8 cellular contexts compared by ENCODE assay signal in the genomic region with DNA sequence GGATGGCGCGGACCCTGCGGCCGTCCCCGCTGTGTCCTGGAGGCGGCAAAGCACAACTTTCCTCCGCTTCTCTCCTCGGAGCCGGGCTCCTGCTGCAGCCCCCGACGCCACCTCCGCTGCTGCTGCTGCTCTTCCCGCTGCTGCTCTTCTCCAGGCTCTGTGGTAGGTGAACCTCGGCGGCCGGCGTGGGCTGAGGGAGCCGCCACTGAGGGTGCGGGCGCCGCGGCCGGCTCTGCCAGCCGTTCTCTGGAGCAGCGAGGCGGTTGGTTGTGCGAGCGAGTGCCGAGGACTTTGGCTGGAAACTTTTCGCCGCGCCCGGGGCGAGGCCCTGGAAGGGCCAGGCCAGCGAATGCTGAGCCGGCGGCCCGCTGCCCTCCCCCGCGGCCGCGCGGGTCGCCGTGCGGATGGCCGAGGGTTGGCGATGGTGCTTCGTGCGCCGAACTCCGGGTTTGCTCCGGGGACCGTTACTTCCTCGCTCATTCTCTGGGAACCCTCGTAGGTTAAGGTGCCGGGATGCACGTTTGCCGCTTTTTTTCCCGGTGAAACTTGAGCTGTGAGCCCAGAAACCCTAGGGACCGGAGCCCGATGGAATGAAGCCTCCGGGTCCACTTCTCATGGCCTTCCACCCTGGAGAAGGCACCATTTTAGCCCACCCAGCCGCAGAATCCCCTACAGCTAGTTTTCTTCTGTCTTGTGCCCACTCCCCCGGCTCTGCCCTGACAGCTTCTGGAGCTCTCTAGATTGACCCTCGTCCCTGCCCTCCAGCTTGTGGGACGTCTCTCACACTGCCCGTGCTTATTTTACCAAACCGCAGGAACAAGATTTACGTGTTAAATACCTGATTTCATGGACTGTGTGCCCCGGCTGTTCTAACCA. TPM values are rescaled to one million over a fixed set of nuclear protein-coding genes. Genes with fewer than 3 reads are reported as not detected.
DNase-seq lines count a peak whose midpoint lies in the region; ATAC-seq and TF ChIP-seq lines count a peak whose summit lies in the region.

No MANE protein-coding gene starts in this region.

- ATAC-seq in DND-41 (ENCODE audit: insufficient read depth, low read depth), result peak; percentile 53
- peak; percentile 28 for ATAC-seq in activated naive CD8-positive, alpha-beta T cell treated with anti-CD3 and anti-CD28 coated beads, Interleukin-2, amount 10 ng/mL, durations not matched to agents 7 days and 5 days (ENCODE audit: low read depth)

- no peak for TF ChIP-seq CTCF in DND-41 (IDR thresholded peaks at IDR 0.05; ENCODE audit: borderline replicate concordance, extremely low read depth, low read length, poor library complexity, severe bottlenecking)

- H3K9me3 ChIP-seq in DND-41 (ENCODE audit: insufficient read depth, low read length, severe bottlenecking), result no peaks in the 10 kb centered on the region

- POLR2A ChIA-PET in activated naive CD8-positive, alpha-beta T cell treated with anti-CD3 and anti-CD28 coated beads, Interleukin-2, amount 10 ng/mL, durations not matched to agents 7 days and 5 days (lab: Charles Lee), result interaction anchor here (0.7 kb wide), 1 partner anchor 170 kb away, joined by 3 read pairs; no protein-coding TSS in a partner anchor

- peaks cover 3% of the 10 kb centered on the region; the same call in 1 of the 2 replicates for H3K36me3 ChIP-seq in DND-41 (ENCODE audit: insufficient read depth, low read length)
- H3K36me3 ChIP-seq in H7 (replicated peaks; ENCODE audit: control insufficient read depth, insufficient read depth, low read length), result no peaks in the 10 kb centered on the region; the same call in 1 of the 2 replicates
- no peaks in the 10 kb centered on the region for H3K36me3 ChIP-seq in rectal smooth muscle tissue (ENCODE audit: control insufficient read depth, insufficient read depth, low read length)

- H3K79me2 ChIP-seq in DND-41 (ENCODE audit: insufficient read depth, low read length), result peaks cover 54% of the 10 kb centered on the region

- peak overlapping the region; percentile 58 for H2AFZ ChIP-seq in DND-41 (ENCODE audit: low read depth, low read length)

- peak overlapping the region; percentile 80 for H3K4me3 ChIP-seq in DND-41 (ENCODE audit: low read depth in 1 of 2, low read length in 2 of 2)
- H3K4me3 ChIP-seq in H7 (ENCODE audit: insufficient read depth, low read depth, low read length), result peak overlapping the region; percentile 84
- H3K4me3 ChIP-seq in rectal smooth muscle tissue (ENCODE audit: low read length), result peak overlapping the region; percentile 99

- peaks cover 22% of the 10 kb centered on the region for H3K4me1 Mint-ChIP-seq in activated naive CD8-positive, alpha-beta T cell treated with anti-CD3 and anti-CD28 coated beads, Interleukin-2, amount 10 ng/mL, durations not matched to agents 7 days and 5 days

- H3K4me2 ChIP-seq in DND-41 (ENCODE audit: insufficient read depth, low read length), result peak overlapping the region; percentile 79

- H3K27me3 Mint-ChIP-seq in activated naive CD8-positive, alpha-beta T cell treated with anti-CD3 and anti-CD28 coated beads, Interleukin-2, amount 10 ng/mL, durations not matched to agents 7 days and 5 days, result peaks cover 70% of the 10 kb centered on the region

- peak overlapping the region; percentile 64 for H3K27ac Mint-ChIP-seq in activated naive CD8-positive, alpha-beta T cell treated with anti-CD3 and anti-CD28 coated beads, Interleukin-2, amount 10 ng/mL, durations not matched to agents 7 days and 5 days

- H3K36me3 Mint-ChIP-seq in activated naive CD8-positive, alpha-beta T cell treated with anti-CD3 and anti-CD28 coated beads, Interleukin-2, amount 10 ng/mL, durations not matched to agents 7 days and 5 days, result no peaks in the 10 kb centered on the region

- H3K27me3 ChIP-seq in DND-41 (ENCODE audit: insufficient read depth, low read length, poor library complexity), result no peaks in the 10 kb centered on the region
- no peaks in the 10 kb centered on the region; the same call in 1 of the 2 replicates for H3K27me3 ChIP-seq in H7 (ENCODE audit: control insufficient read depth, insufficient read depth, low read length)
- no peaks in the 10 kb centered on the region for H3K27me3 ChIP-seq in rectal smooth muscle tissue (ENCODE audit: control insufficient read depth, insufficient read depth, low read length)

- H3K4me1 ChIP-seq in DND-41 (ENCODE audit: insufficient read depth, low read length), result peaks cover 51% of the 10 kb centered on the region
- H3K4me1 ChIP-seq in rectal smooth muscle tissue (ENCODE audit: control insufficient read depth, insufficient read depth, low read length), result peaks cover 10% of the 10 kb centered on the region

- H3K27ac ChIP-seq in DND-41 (ENCODE audit: low read length) (peak overlapping the region; percentile 83), rectal smooth muscle tissue (ENCODE audit: low read depth, low read length) (peak overlapping the region; percentile 78)

- DNase-seq in DND-41 (peak; percentile 52), H7 (peak; percentile 39), NCI-H146 treated with DMSO at 0.1 percent for 48 hours (lab: John Stamatoyannopoulos, UW; ENCODE audit: unreplicated experiment) (peak; percentile 62), hypothalamus (lab: John Stamatoyannopoulos, UW) (peak in 34 of 51 donors; percentile 19 to 74 (median 48)), NCI-H446 treated with DMSO at 0.1 percent for 48 hours (lab: John Stamatoyannopoulos, UW) (no peak), NCI-H2107 (lab: John Stamatoyannopoulos, UW) (no peak)
- DNase-seq in activated naive CD8-positive, alpha-beta T cell treated with anti-CD3 and anti-CD28 coated beads, Interleukin-2, amount 10 ng/mL, durations not matched to agents 7 days and 5 days, result peak; percentile 59

- H3K9me3 Mint-ChIP-seq in activated naive CD8-positive, alpha-beta T cell treated with anti-CD3 and anti-CD28 coated beads, Interleukin-2, amount 10 ng/mL, durations not matched to agents 7 days and 5 days, result no peaks in the 10 kb centered on the region

- H3K9ac ChIP-seq in DND-41 (ENCODE audit: low read depth, low read length) (peak overlapping the region; percentile 96), rectal smooth muscle tissue (ENCODE audit: low read length) (peak overlapping the region; percentile 92)

- peaks cover 9% of the 10 kb centered on the region; the same call in 1 of the 2 replicates for H4K20me1 ChIP-seq in DND-41 (ENCODE audit: insufficient read depth, low read length)

- peak overlapping the region; percentile 91 for H3K4me3 Mint-ChIP-seq in activated naive CD8-positive, alpha-beta T cell treated with anti-CD3 and anti-CD28 coated beads, Interleukin-2, amount 10 ng/mL, durations not matched to agents 7 days and 5 days

RNA-seq across cellular contexts. Expression of a gene that starts 0.6 kb away (rescaled TPM):
- total RNA-seq in H7 (2014; rRNA removed; shearing (Covaris generic)), result 42.3 and 47.4 TPM in 2 replicates
- total RNA-seq in activated naive CD8-positive, alpha-beta T cell treated with anti-CD3 and anti-CD28 coated beads, Interleukin-2, amount 10 ng/mL, durations not matched to agents 7 days and 5 days, result 10 to 100 TPM; 10.4 to 10.6 TPM

Comparison
In these comparisons a context has a peak if more than half of its experiments do, and no peak if none do; other contexts are left out.
1. DNase-seq: peak in DND-41 (single experiment), H7 (single experiment), NCI-H146 treated with DMSO at 0.1 percent for 48 hours (single experiment), activated naive CD8-positive, alpha-beta T cell treated with anti-CD3 and anti-CD28 coated beads, Interleukin-2, amount 10 ng/mL, durations not matched to agents 7 days and 5 days (single experiment) and hypothalamus (34 of 51); none in NCI-H446 treated with DMSO at 0.1 percent for 48 hours (single experiment) and NCI-H2107 (single experiment).
2. Peak in every context shown above with its lines, with median percentiles within 50 percentile points of each other: H3K4me3 ChIP-seq.